Comparison of ENCODE assay signal across 9 cellular contexts in genomic region chr3:14532691-14533456, GRCh38. TPM values are rescaled to one million over a fixed set of nuclear protein-coding genes. Genes with fewer than 3 reads are reported as not detected.
DNase-seq lines count a peak whose midpoint lies in the region; ATAC-seq lines count a peak whose summit lies in the region.
"Had no signal": no experiment of that assay in that cellular context is flagged by ENCODE, and none has a peak within 500 bp of the region (broad histone marks: within the 10 kb centered on the region; RNA-seq: fewer than 3 reads in every experiment).

No MANE protein-coding gene starts in this region.

- peak; percentile 9 for DNase-seq in stimulated activated CD4-positive, alpha-beta T cell treated with anti-CD3 and anti-CD28 coated beads, Interleukin-15, amount 100 ng/mL, for 24 hours
- no peak for DNase-seq in stimulated activated CD4-positive, alpha-beta T cell treated with anti-CD3 and anti-CD28 coated beads, Interleukin-4, amount 100 ng/mL, for 1 hour
- peak; percentile 81 for DNase-seq in islet precursor cell
- peak; percentile 54 to 77 for DNase-seq in aorta
- no peak for DNase-seq in EL

- H3K36me3 ChIP-seq in aorta (ENCODE audit: control insufficient read depth in 1 of 2, insufficient read depth in 2 of 2, low read length in 1 of 2) = no peaks in the 10 kb centered on the region

- H3K4me3 ChIP-seq in aorta (ENCODE audit: low read length in 2 of 2) = no peak overlapping the region

- intact Hi-C loops in aorta (cut with DNase I) = no loop called here

- 75 to 84% methylated on average over 20 of the region's 20 CpGs for WGBS in aorta, 2 donors

- no peaks in the 10 kb centered on the region for H3K4me1 ChIP-seq in aorta (ENCODE audit: control insufficient read depth in 1 of 2, insufficient read depth in 2 of 2, low read length in 2 of 2)

- peak overlapping the region; percentile 40 for H3K27ac ChIP-seq in angular gyrus (ENCODE audit: low read depth, low read length)
- no peak overlapping the region for H3K27ac ChIP-seq in aorta (ENCODE audit: low read depth in 1 of 2, low read length in 2 of 2)

- H3K27me3 ChIP-seq in aorta (ENCODE audit: control insufficient read depth in 1 of 2, insufficient read depth in 2 of 2, low read length in 1 of 2) = no peaks in the 10 kb centered on the region

- ATAC-seq in aorta (ENCODE audit: low FRiP score) (peak; percentile 66), HG02973 (IDR thresholded peaks at IDR 0.05; ENCODE audit: unreplicated experiment) (no peak), GM19463 (IDR thresholded peaks at IDR 0.05; ENCODE audit: unreplicated experiment) (no peak)

- no peaks in the 10 kb centered on the region for H3K9me3 ChIP-seq in aorta (ENCODE audit: control insufficient read depth, low read length)

RNA-seq across cellular contexts. Expression of gene GRIP2, which starts 7.3 kb away (rescaled TPM):
- 1 to 10 TPM; 3.1 to 8.6 TPM for total RNA-seq in aorta
- polyA plus RNA-seq in aorta = under 1 TPM; 0.50 to 0.61 TPM
- total RNA-seq: CD4-positive, CD25-positive, alpha-beta regulatory T cell had no signal

Comparison
In these comparisons a context has a peak if more than half of its experiments do, and no peak if none do; other contexts are left out.
1. DNase-seq: peak in stimulated activated CD4-positive, alpha-beta T cell treated with anti-CD3 and anti-CD28 coated beads, Interleukin-15, amount 100 ng/mL, for 24 hours (single experiment), islet precursor cell (single experiment) and aorta (2 of 2); none in stimulated activated CD4-positive, alpha-beta T cell treated with anti-CD3 and anti-CD28 coated beads, Interleukin-4, amount 100 ng/mL, for 1 hour (single experiment) and EL (single experiment).